In the genomic region with DNA sequence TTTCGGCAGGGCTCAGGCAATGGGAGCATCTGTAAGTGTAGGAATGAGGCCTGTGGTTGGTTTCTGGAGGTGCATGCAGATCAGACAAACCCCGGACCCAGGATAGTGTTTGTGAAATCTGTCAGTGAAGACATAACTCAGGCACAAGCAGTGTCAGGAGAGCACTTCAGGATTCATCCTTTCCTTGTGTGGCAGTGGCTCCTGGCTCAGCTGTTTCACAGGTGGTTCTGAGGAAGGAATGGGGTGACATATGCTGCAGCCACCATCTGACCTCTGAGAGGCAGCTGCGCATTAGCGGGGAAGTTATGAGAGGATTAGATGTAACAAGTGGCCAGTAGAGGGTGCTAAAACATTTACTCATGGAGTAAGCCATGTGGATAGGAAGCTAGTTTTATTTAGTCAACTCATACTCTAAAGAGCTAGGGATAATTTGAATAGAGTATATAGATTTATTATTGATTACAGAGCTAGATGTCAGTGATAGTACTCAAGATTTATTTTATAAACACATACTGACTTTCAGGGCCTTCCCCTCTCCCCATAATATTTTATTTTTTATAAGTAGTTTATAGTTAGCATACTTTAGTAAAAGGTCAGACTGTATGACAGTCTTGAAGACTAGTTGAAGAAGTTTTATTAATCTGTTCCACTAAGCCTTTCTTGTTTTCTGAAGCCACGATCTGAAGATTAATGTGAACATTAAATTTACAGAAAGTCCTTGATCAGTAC, we compare ENCODE assay signal across 8 cellular contexts. TPM values are rescaled to one million over a fixed set of nuclear protein-coding genes. Genes with fewer than 3 reads are reported as not detected.
DNase-seq lines count a peak whose midpoint lies in the region; ATAC-seq and TF ChIP-seq lines count a peak whose summit lies in the region.

No MANE protein-coding gene starts in this region.

- peaks cover 15% of the 10 kb centered on the region for H3K36me3 ChIP-seq in CD4-positive, alpha-beta memory T cell (ENCODE audit: insufficient read depth, low read length)
- no peaks in the 10 kb centered on the region for H3K36me3 ChIP-seq in colonic mucosa

- no peaks in the 10 kb centered on the region for H3K27me3 ChIP-seq in CD4-positive, alpha-beta memory T cell (ENCODE audit: insufficient read depth, low read length)
- no peaks in the 10 kb centered on the region for H3K27me3 ChIP-seq in colonic mucosa

- POLR2A ChIA-PET in CD4-positive, alpha-beta memory T cell (lab: Charles Lee; ENCODE audit: partially characterized antibody) = interaction anchor here (1.2 to 2.6 kb wide), 2 partner anchors 13 to 28 kb away, joined by 3 to 11 read pairs; a partner anchor contains a TSS

- peaks cover 25 to 34% (median 29%) of the 10 kb centered on the region in 4 donors for H3K4me1 Mint-ChIP-seq in CD4-positive, alpha-beta memory T cell

- peak overlapping the region in 3 of 7 donors; percentile 8 to 68 (median 65) for H3K27ac Mint-ChIP-seq in CD4-positive, alpha-beta memory T cell

- peak; percentile 34 to 53 (median 37) for DNase-seq in CD4-positive, alpha-beta memory T cell
- DNase-seq in NCI-H2081 treated with DMSO at 0.1 percent for 48 hours (lab: John Stamatoyannopoulos, UW) (peak; percentile 76), T1000 (lab: John Stamatoyannopoulos, UW) (peak; percentile 28), colonic mucosa (peak; percentile 44), left lobe of liver (ENCODE audit: low spot score) (peak; percentile 56)
- DNase-seq in stimulated activated naive CD8-positive, alpha-beta T cell treated with anti-CD3 and anti-CD28 coated beads, Interleukin-15, Interleukin-2, amounts not matched to agents 100 U/mL and 50 U/mL, for 24 hours = peak; percentile 20

- no peaks in the 10 kb centered on the region for H3K9me3 ChIP-seq in CD4-positive, alpha-beta memory T cell (ENCODE audit: control insufficient read depth in 1 of 2, low read length in 2 of 2)
- no peaks in the 10 kb centered on the region for H3K9me3 ChIP-seq in colonic mucosa

- peaks cover 55 to 66% of the 10 kb centered on the region in 2 donors for H3K36me3 Mint-ChIP-seq in CD4-positive, alpha-beta memory T cell

- intact Hi-C loops in CD4-positive, alpha-beta memory T cell (cut with micrococcal nuclease) = loop anchor here (5.0 kb wide), 1 partner anchor 1141 kb away; no protein-coding TSS in a partner anchor
- intact Hi-C loops in colonic mucosa (cut with DNase I) = loop anchor here (10.0 kb wide), 1 partner anchor 1143 kb away; no protein-coding TSS in a partner anchor

- H3K27me3 Mint-ChIP-seq in CD4-positive, alpha-beta memory T cell = no peaks in the 10 kb centered on the region

- H3K4me3 Mint-ChIP-seq in CD4-positive, alpha-beta memory T cell = no peak overlapping the region

- no peaks in the 10 kb centered on the region for H3K9me3 Mint-ChIP-seq in CD4-positive, alpha-beta memory T cell

- H3K27ac ChIP-seq in CD4-positive, alpha-beta memory T cell (ENCODE audit: low read depth, low read length) = no peak overlapping the region
- H3K27ac ChIP-seq in colonic mucosa = no peak overlapping the region

- TF ChIP-seq CTCF in colonic mucosa (IDR thresholded peaks at IDR 0.05) = peak; percentile 54

- peak; percentile 93 for ATAC-seq in GM19023 (IDR thresholded peaks at IDR 0.05; ENCODE audit: unreplicated experiment)
- ATAC-seq in HG03108 (IDR thresholded peaks at IDR 0.05; ENCODE audit: unreplicated experiment) = peak; percentile 86
- peak; percentile 95 for ATAC-seq in left lobe of liver
- peak; percentile 78 for ATAC-seq in stimulated activated naive CD8-positive, alpha-beta T cell treated with anti-CD3 and anti-CD28 coated beads, Interleukin-15, Interleukin-2, amounts not matched to agents 100 U/mL and 50 U/mL, for 24 hours

- CTCF ChIA-PET in CD4-positive, alpha-beta memory T cell (lab: Charles Lee; ENCODE audit: partially characterized antibody) = interaction anchor here (0.6 to 4.1 kb wide), 29 partner anchors 9 to 1146 kb away, joined by 3 to 29 read pairs (median 4); a partner anchor contains a TSS

- H3K4me3 ChIP-seq in CD4-positive, alpha-beta memory T cell (ENCODE audit: low read length in 2 of 2) = no peak overlapping the region
- no peak overlapping the region for H3K4me3 ChIP-seq in colonic mucosa

- no peaks in the 10 kb centered on the region for H3K4me1 ChIP-seq in CD4-positive, alpha-beta memory T cell (ENCODE audit: insufficient read depth, low read length)
- no peaks in the 10 kb centered on the region for H3K4me1 ChIP-seq in colonic mucosa

- H3K9ac ChIP-seq in colonic mucosa (ENCODE audit: low read depth in 2 of 2, low read length in 2 of 2) = no peak overlapping the region

RNA-seq across cellular contexts. Expression of a gene that starts 28.4 kb away (rescaled TPM):
- 10 to 100 TPM; 56.1 to 57.6 TPM for total RNA-seq in CD4-positive, alpha-beta memory T cell
- polyA plus RNA-seq in CD4-positive, alpha-beta memory T cell = 10 to 100 TPM; 47.0 to 74.7 TPM
- 100 to 1,000 TPM in 1 of 2 donors, 10 to 100 TPM in 1; 81.3 to 148 TPM for total RNA-seq in colonic mucosa
- 190 TPM for total RNA-seq in left lobe of liver

Comparison
In these comparisons a context has a peak if more than half of its experiments do, and no peak if none do; other contexts are left out.
1. DNase-seq: peak in every context shown above with its lines; median percentile 76 in NCI-H2081 treated with DMSO at 0.1 percent for 48 hours; 56 in left lobe of liver; 44 in colonic mucosa; 37 in CD4-positive, alpha-beta memory T cell; 28 in T1000; 20 in stimulated activated naive CD8-positive, alpha-beta T cell treated with anti-CD3 and anti-CD28 coated beads, Interleukin-15, Interleukin-2, amounts not matched to agents 100 U/mL and 50 U/mL, for 24 hours.